Comparison of ENCODE assay signal across 17 cellular contexts in the genomic region with DNA sequence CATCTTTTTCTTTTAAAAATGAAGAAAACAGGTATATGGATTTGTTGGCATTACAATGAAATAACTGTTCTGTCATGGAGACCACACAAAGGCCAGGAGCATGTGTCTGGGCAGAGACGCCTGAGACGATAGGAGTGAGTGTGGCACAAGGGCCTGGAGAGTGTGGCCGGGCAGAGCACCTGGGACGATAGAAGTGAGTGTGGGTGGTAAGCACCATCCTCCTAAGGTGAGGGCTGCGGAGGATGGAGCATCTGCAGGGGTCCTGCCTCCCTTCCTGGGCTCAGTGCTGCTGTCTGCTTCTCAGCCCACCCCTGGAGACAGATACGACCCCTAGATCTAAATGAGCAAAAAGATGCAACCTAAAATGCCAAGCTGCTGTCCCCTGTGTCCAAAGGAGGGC.
DNase-seq lines count a peak whose midpoint lies in the region; ATAC-seq and TF ChIP-seq lines count a peak whose summit lies in the region.
"Had no signal": no experiment of that assay in that cellular context is flagged by ENCODE, and none has a peak within 500 bp of the region (broad histone marks: within the 10 kb centered on the region; RNA-seq: fewer than 3 reads in every experiment).

No MANE protein-coding gene starts in this region.

- H3K9me2 ChIP-seq in neural cell (ENCODE audit: insufficient read depth, low read length): no peaks in the 10 kb centered on the region

- no peak for TF ChIP-seq CTCF in right atrium auricular region (IDR thresholded peaks at IDR 0.05)
- TF ChIP-seq CTCF in heart left ventricle (IDR thresholded peaks at IDR 0.05): no peak
- no peak for TF ChIP-seq CTCF in dorsolateral prefrontal cortex (IDR thresholded peaks at IDR 0.05 in 54 of 56, conservative IDR thresholded peaks at IDR 0.05 in 2 of 56; ENCODE audit: low read depth in 1 of 56, partially characterized antibody in 56 of 56)
- no peak for TF ChIP-seq CTCF in neural cell (IDR thresholded peaks at IDR 0.05; ENCODE audit: poor library complexity, severe bottlenecking)

- TF ChIP-seq RAD21 in neural cell (conservative IDR thresholded peaks at IDR 0.05): no peak

- no peak for TF ChIP-seq POLR2A in heart left ventricle (IDR thresholded peaks at IDR 0.05)

- H3K4me2 ChIP-seq in neural cell (ENCODE audit: low read length): no peak overlapping the region
- H3K4me2 ChIP-seq: BLaER1 had no signal

- intact Hi-C loops in heart left ventricle (cut with DNase I): loop anchor here in 1 of 10 donors (10.0 kb wide), 1 partner anchor 129 kb away; no protein-coding TSS in a partner anchor
- intact Hi-C loops in dorsolateral prefrontal cortex (cut with DNase I): no loop called here

- H3K9me3 ChIP-seq in right atrium auricular region (no peaks in the 10 kb centered on the region), heart left ventricle (no peaks in the 10 kb centered on the region), neural cell (ENCODE audit: low read length) (no peaks in the 10 kb centered on the region)
- H3K9me3 ChIP-seq: BLaER1, Caco-2 had no signal

- H3F3A ChIP-seq in neural cell (ENCODE audit: insufficient read depth, low read length, poor library complexity, severe bottlenecking): peaks cover 2% of the 10 kb centered on the region

- ATAC-seq in heart left ventricle: no peak
- no peak for ATAC-seq in GM21737 (IDR thresholded peaks at IDR 0.05; ENCODE audit: unreplicated experiment)
- ATAC-seq: CD8-positive, alpha-beta T cell had no signal

- H4K20me1 ChIP-seq in neural cell (ENCODE audit: insufficient read depth): no peaks in the 10 kb centered on the region
- H4K20me1 ChIP-seq: BLaER1 had no signal

- H2AFZ ChIP-seq in neural cell (ENCODE audit: low read depth, low read length): no peak overlapping the region

- H3K4me3 ChIP-seq in right atrium auricular region (no peak overlapping the region), heart left ventricle (no peak overlapping the region), dorsolateral prefrontal cortex (no peak overlapping the region), neural cell (ENCODE audit: low read length) (no peak overlapping the region)
- H3K4me3 ChIP-seq: BLaER1 had no signal

- H3K27me3 ChIP-seq in right atrium auricular region (no peaks in the 10 kb centered on the region), heart left ventricle (peaks cover 0 to 5% (median 0%) of the 10 kb centered on the region in 9 donors), dorsolateral prefrontal cortex (no peaks in the 10 kb centered on the region), neural cell (ENCODE audit: insufficient read depth, low read depth, low read length) (no peaks in the 10 kb centered on the region)
- H3K27me3 ChIP-seq: BLaER1 had no signal

- H3K4me1 ChIP-seq in right atrium auricular region (peaks cover 0 to 4% of the 10 kb centered on the region in 2 donors), heart left ventricle (peaks cover 0 to 7% (median 0%) of the 10 kb centered on the region in 12 donors)
- H3K4me1 ChIP-seq: Caco-2 had no signal

- H3K27ac ChIP-seq in right atrium auricular region (no peak overlapping the region), heart left ventricle (no peak overlapping the region), dorsolateral prefrontal cortex (peak overlapping the region in 38 of 59 donors; percentile 1 to 84 (median 72)), neural cell (ENCODE audit: low read length) (peak overlapping the region; percentile 45)
- H3K27ac ChIP-seq: 22Rv1, BLaER1, C4-2B had no signal

- DNase-seq in right atrium auricular region (ENCODE audit: low spot score): peak; percentile 50
- DNase-seq in heart left ventricle: no peak
- no peak for DNase-seq in dorsolateral prefrontal cortex
- no peak for DNase-seq in epidermal melanocyte (ENCODE audit: insufficient read length, low spot score)
- DNase-seq in stimulated activated CD4-positive, alpha-beta T cell treated with anti-CD3 and anti-CD28 coated beads, Interleukin-4, amount 100 ng/mL, for 4 hours: no peak
- DNase-seq: Caco-2; CD4-positive, CD25-positive, alpha-beta regulatory T cell; CD8-positive, alpha-beta T cell; DMS153; DND-41; GOT3; HCEC 1CT had no signal

- WGBS in heart left ventricle, 4 donors: 61 to 77% (median 73%) methylated on average over 6 of the region's 6 CpGs

- H3K36me3 ChIP-seq in right atrium auricular region (no peaks in the 10 kb centered on the region), heart left ventricle (no peaks in the 10 kb centered on the region), neural cell (ENCODE audit: insufficient read depth, low read length) (no peaks in the 10 kb centered on the region)
- H3K36me3 ChIP-seq: BLaER1 had no signal

- no peaks in the 10 kb centered on the region for H3K79me2 ChIP-seq in neural cell (replicated peaks; ENCODE audit: insufficient read depth, low read length)

- TF ChIP-seq EP300 in neural cell (conservative IDR thresholded peaks at IDR 0.05; ENCODE audit: poor library complexity, severe bottlenecking): no peak

- peak overlapping the region; percentile 4 for H3K9ac ChIP-seq in neural cell (ENCODE audit: low read length)
- H3K9ac ChIP-seq: BLaER1 had no signal

TF ChIP-seq in neural cell, 6 proteins besides CTCF, POLR2A, EP300 and RAD21:
- TF ChIP-seq SMC3 (conservative IDR thresholded peaks at IDR 0.05; ENCODE audit: poor library complexity): no peak

Comparison
In these comparisons a context has a peak if more than half of its experiments do, and no peak if none do; other contexts are left out.
1. H3K27ac ChIP-seq: peak in dorsolateral prefrontal cortex (38 of 59) and neural cell (single experiment); none in right atrium auricular region (0 of 2) and heart left ventricle (0 of 12).